ENCODE assay signal across 8 cellular contexts in genomic region chrX:24317567-24317966, GRCh38. TPM values are rescaled to one million over a fixed set of nuclear protein-coding genes. Genes with fewer than 3 reads are reported as not detected.
"Had no signal": no experiment of that assay in that cellular context is flagged by ENCODE, and none has a peak within 500 bp of the region (broad histone marks: within the 10 kb centered on the region; RNA-seq: fewer than 3 reads in every experiment).

No MANE protein-coding gene starts in this region.

- DNase-seq: GM23248, GOT3, H7, IMR-90 had no signal

- ATAC-seq: HCT116, K562 had no signal

RNA-seq across cellular contexts. Expression of gene SUPT20HL2, which starts 3.7 kb away (rescaled TPM):
- total RNA-seq: GM23248, H4, HT-29, IMR-90, K562 had no signal
- polyA plus RNA-seq: GM23248, IMR-90 had no signal

RNA-seq across cellular contexts. Expression of gene SUPT20HL1, which starts 42.9 kb away (rescaled TPM):
- total RNA-seq: GM23248, H4, H7, HT-29, IMR-90, K562 had no signal
- polyA plus RNA-seq: GM23248, IMR-90, K562 had no signal
